ENCODE assay signal across 9 cellular contexts in genomic region chr7:131011437-131011752, GRCh38.
A peak's percentile ranks its signal among the peaks of the same experiment; 100 is the strongest.
DNase-seq lines count a peak whose midpoint lies in the region; ATAC-seq and TF ChIP-seq lines count a peak whose summit lies in the region.
"Had no signal": no experiment of that assay in that cellular context is flagged by ENCODE, and none has a peak within 500 bp of the region (broad histone marks: within the 10 kb centered on the region; RNA-seq: fewer than 3 reads in every experiment).

No MANE protein-coding gene starts in this region.

- H3K27me3 ChIP-seq in testis = no peaks in the 10 kb centered on the region

- TF ChIP-seq POLR2A in testis (IDR thresholded peaks at IDR 0.05) = no peak

- peaks cover 39% of the 10 kb centered on the region for H3K36me3 Mint-ChIP-seq in activated T-cell treated with anti-CD3 and anti-CD28 coated beads, Interleukin-2, amount 50 U/mL, for 24 hours (ENCODE audit: low read depth)
- peaks cover 1% of the 10 kb centered on the region for H3K36me3 Mint-ChIP-seq in activated CD8-positive, alpha-beta T cell treated with anti-CD3 and anti-CD28 coated beads, Interleukin-2, amount 10 ng/mL, durations not matched to agents 7 days and 5 days (ENCODE audit: low read depth)

- H3K27me3 Mint-ChIP-seq in activated T-cell treated with anti-CD3 and anti-CD28 coated beads, Interleukin-2, amount 50 U/mL, for 24 hours = no peaks in the 10 kb centered on the region
- H3K27me3 Mint-ChIP-seq in activated CD8-positive, alpha-beta T cell treated with anti-CD3 and anti-CD28 coated beads, Interleukin-2, amount 10 ng/mL, durations not matched to agents 7 days and 5 days (ENCODE audit: low read depth) = no peaks in the 10 kb centered on the region

- WGBS in testis, 2 donors = 56 to 62% methylated on average over 4 of the region's 4 CpGs

- peaks cover 97% of the 10 kb centered on the region for H3K4me1 Mint-ChIP-seq in activated T-cell treated with anti-CD3 and anti-CD28 coated beads, Interleukin-2, amount 50 U/mL, for 24 hours (ENCODE audit: low read depth)
- H3K4me1 Mint-ChIP-seq in activated CD8-positive, alpha-beta T cell treated with anti-CD3 and anti-CD28 coated beads, Interleukin-2, amount 10 ng/mL, durations not matched to agents 7 days and 5 days (ENCODE audit: low read depth) = peaks cover 68% of the 10 kb centered on the region

- no peaks in the 10 kb centered on the region for H3K9me3 Mint-ChIP-seq in activated T-cell treated with anti-CD3 and anti-CD28 coated beads, Interleukin-2, amount 50 U/mL, for 24 hours
- no peaks in the 10 kb centered on the region for H3K9me3 Mint-ChIP-seq in activated CD8-positive, alpha-beta T cell treated with anti-CD3 and anti-CD28 coated beads, Interleukin-2, amount 10 ng/mL, durations not matched to agents 7 days and 5 days (ENCODE audit: insufficient read depth)

- POLR2A ChIA-PET in activated CD8-positive, alpha-beta T cell treated with anti-CD3 and anti-CD28 coated beads, Interleukin-2, amount 10 ng/mL, durations not matched to agents 7 days and 5 days (lab: Charles Lee) = interaction anchor here (0.6 to 2.2 kb wide), 3 partner anchors 10 to 98 kb away, joined by 3 to 18 read pairs (median 3); no protein-coding TSS in a partner anchor

- no peak overlapping the region for H3K4me3 ChIP-seq in testis

- peak overlapping the region; percentile 34 to 41 for H3K27ac ChIP-seq in testis
- H3K27ac ChIP-seq: C4-2B had no signal

- peaks cover 52% of the 10 kb centered on the region for H3K4me1 ChIP-seq in testis

- intact Hi-C loops in testis (cut with DNase I; ENCODE audit: low total_unique reads) = no loop called here

- peak; percentile 26 for ATAC-seq in activated CD8-positive, alpha-beta T cell treated with anti-CD3 and anti-CD28 coated beads, Interleukin-2, amount 10 ng/mL, durations not matched to agents 7 days and 5 days
- ATAC-seq in GM21390 (IDR thresholded peaks at IDR 0.05; ENCODE audit: unreplicated experiment) = no peak

- peak overlapping the region; percentile 98 for H3K27ac Mint-ChIP-seq in activated T-cell treated with anti-CD3 and anti-CD28 coated beads, Interleukin-2, amount 50 U/mL, for 24 hours
- H3K27ac Mint-ChIP-seq in activated CD8-positive, alpha-beta T cell treated with anti-CD3 and anti-CD28 coated beads, Interleukin-2, amount 10 ng/mL, durations not matched to agents 7 days and 5 days = peak overlapping the region; percentile 90

- peak overlapping the region; percentile 60 for H3K4me3 Mint-ChIP-seq in activated T-cell treated with anti-CD3 and anti-CD28 coated beads, Interleukin-2, amount 50 U/mL, for 24 hours
- H3K4me3 Mint-ChIP-seq in activated CD8-positive, alpha-beta T cell treated with anti-CD3 and anti-CD28 coated beads, Interleukin-2, amount 10 ng/mL, durations not matched to agents 7 days and 5 days = peak overlapping the region; percentile 34

- in situ Hi-C loops in ACHN (cut with HindIII; ENCODE audit: low pct_ligation_motif_present, low pct_unique_long_range_greater_than_20kb, low sequenced_read_pairs) = no loop called here

- no peaks in the 10 kb centered on the region for H3K9me3 ChIP-seq in testis

- CTCF ChIA-PET in activated CD8-positive, alpha-beta T cell treated with anti-CD3 and anti-CD28 coated beads, Interleukin-2, amount 10 ng/mL, durations not matched to agents 7 days and 5 days (lab: Charles Lee) = interaction anchor here (1.6 to 3.7 kb wide), 6 partner anchors 15 to 115 kb away, joined by 6 to 24 read pairs (median 10); no protein-coding TSS in a partner anchor

- TF ChIP-seq CTCF in testis (IDR thresholded peaks at IDR 0.05) = no peak

- H3K36me3 ChIP-seq in testis (ENCODE audit: low read depth, missing control alignments) = no peaks in the 10 kb centered on the region

- peak; percentile 69 for DNase-seq in activated T-cell treated with anti-CD3 and anti-CD28 coated beads, Interleukin-2, amount 50 U/mL, for 24 hours
- DNase-seq in activated T-cell treated with anti-CD3 and anti-CD28 coated beads, Interleukin-2, amount 50 U/mL, for 1 hour = no peak
- no peak for DNase-seq in activated CD8-positive, alpha-beta T cell treated with anti-CD3 and anti-CD28 coated beads, Interleukin-2, amount 10 ng/mL, durations not matched to agents 7 days and 5 days
- DNase-seq in hypothalamus (lab: John Stamatoyannopoulos, UW) (peak in 37 of 51 donors; percentile 21 to 86 (median 57)), testis (no peak), NCI-H446 (lab: John Stamatoyannopoulos, UW) (no peak), ACHN (no peak)

Comparison
In these comparisons a context has a peak if more than half of its experiments do, and no peak if none do; other contexts are left out.
1. DNase-seq: peak in activated T-cell treated with anti-CD3 and anti-CD28 coated beads, Interleukin-2, amount 50 U/mL, for 24 hours (single experiment) and hypothalamus (37 of 51); none in activated T-cell treated with anti-CD3 and anti-CD28 coated beads, Interleukin-2, amount 50 U/mL, for 1 hour (single experiment), activated CD8-positive, alpha-beta T cell treated with anti-CD3 and anti-CD28 coated beads, Interleukin-2, amount 10 ng/mL, durations not matched to agents 7 days and 5 days (single experiment), testis (single experiment), NCI-H446 (0 of 2) and ACHN (single experiment).